ENCODE assay signal across 1 cellular context in the genomic region with DNA sequence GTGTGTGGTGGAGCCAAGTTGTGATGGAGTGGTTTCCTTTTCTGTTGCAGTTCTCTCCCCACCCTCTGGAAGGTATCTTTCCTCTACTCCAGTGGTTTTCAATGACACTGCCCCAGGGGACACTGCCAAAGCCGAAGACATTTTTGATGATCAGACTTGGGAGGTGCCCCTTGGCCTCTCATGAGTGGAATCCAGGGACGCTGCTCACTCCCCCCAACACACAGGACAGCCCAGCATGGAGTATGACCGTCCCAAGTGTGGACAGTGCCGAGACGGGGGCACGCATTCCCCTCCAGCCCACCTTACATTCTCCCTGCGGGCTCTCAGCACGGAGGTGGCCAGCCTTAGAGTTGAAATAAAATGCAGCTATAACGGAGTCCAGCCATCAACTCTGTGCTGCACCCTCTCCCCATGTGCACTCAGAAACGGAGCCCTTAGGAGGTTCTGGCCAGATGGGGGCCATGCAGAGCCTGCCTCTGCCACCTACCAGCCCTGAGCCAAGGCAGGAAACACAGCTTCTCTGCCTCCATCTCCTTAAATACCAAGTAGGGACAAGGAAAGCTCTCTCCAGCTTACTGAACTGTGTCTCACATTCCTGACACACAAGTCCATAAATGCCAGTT.
TF ChIP-seq lines count a peak whose summit lies in the region.

No MANE protein-coding gene starts in this region.

TF ChIP-seq in K562, 482 proteins besides CTCF, POLR2A, EP300 and RAD21 (continued from another document):
- peak; percentile 14; the same call in 1 of the 2 replicates for TF ChIP-seq PHF8 (IDR thresholded peaks at IDR 0.05; ENCODE audit: borderline replicate concordance, low read length)
- TF ChIP-seq ZNF586 (CRISPR knock-in tag; conservative IDR thresholded peaks at IDR 0.05): no peak
- TF ChIP-seq ETV5 (CRISPR knock-in tag; IDR thresholded peaks at IDR 0.05; ENCODE audit: low read depth): no peak
- TF ChIP-seq, protein P1, sequence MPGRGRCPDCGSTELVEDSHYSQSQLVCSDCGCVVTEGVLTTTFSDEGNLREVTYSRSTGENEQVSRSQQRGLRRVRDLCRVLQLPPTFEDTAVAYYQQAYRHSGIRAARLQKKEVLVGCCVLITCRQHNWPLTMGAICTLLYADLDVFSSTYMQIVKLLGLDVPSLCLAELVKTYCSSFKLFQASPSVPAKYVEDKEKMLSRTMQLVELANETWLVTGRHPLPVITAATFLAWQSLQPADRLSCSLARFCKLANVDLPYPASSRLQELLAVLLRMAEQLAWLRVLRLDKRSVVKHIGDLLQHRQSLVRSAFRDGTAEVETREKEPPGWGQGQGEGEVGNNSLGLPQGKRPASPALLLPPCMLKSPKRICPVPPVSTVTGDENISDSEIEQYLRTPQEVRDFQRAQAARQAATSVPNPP (IDR thresholded peaks at IDR 0.05; ENCODE audit: borderline replicate concordance, insufficient read depth, insufficient read length): no peak
- no peak for TF ChIP-seq ZNF174 (CRISPR knock-in tag; IDR thresholded peaks at IDR 0.05)
